Comparison of ENCODE assay signal across 1 cellular context in the genomic region with DNA sequence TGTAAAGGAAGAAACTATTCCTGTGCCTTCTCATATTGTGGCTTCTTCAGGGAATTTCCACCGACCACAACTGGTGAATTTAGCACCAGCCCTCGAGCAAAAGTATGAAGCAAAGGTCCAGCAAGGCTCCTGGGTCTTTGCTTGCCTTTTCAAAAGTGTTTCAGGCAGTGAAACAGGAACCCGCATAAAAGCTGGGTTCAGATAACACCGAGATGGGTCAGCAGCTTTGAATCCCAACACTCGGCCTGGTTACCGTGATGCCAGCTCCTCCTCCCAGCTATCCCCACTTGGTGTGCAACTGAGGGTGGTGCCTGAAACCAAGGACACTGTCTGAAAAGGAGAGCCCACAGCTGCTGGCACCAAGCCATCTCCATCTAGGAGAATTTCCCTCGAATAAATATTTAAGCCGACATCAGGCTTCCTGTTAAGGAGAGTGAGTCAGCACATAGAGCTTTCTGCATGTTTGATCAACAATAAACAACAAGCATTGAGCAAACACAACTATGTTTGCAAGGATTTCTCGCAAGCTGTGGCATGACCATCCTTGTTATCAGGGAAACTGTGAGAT.
TF ChIP-seq lines count a peak whose summit lies in the region.

No MANE protein-coding gene starts in this region.

TF ChIP-seq in A549, 52 proteins besides CTCF, POLR2A, EP300 and RAD21 (continued from another document):
- TF ChIP-seq, protein P1, sequence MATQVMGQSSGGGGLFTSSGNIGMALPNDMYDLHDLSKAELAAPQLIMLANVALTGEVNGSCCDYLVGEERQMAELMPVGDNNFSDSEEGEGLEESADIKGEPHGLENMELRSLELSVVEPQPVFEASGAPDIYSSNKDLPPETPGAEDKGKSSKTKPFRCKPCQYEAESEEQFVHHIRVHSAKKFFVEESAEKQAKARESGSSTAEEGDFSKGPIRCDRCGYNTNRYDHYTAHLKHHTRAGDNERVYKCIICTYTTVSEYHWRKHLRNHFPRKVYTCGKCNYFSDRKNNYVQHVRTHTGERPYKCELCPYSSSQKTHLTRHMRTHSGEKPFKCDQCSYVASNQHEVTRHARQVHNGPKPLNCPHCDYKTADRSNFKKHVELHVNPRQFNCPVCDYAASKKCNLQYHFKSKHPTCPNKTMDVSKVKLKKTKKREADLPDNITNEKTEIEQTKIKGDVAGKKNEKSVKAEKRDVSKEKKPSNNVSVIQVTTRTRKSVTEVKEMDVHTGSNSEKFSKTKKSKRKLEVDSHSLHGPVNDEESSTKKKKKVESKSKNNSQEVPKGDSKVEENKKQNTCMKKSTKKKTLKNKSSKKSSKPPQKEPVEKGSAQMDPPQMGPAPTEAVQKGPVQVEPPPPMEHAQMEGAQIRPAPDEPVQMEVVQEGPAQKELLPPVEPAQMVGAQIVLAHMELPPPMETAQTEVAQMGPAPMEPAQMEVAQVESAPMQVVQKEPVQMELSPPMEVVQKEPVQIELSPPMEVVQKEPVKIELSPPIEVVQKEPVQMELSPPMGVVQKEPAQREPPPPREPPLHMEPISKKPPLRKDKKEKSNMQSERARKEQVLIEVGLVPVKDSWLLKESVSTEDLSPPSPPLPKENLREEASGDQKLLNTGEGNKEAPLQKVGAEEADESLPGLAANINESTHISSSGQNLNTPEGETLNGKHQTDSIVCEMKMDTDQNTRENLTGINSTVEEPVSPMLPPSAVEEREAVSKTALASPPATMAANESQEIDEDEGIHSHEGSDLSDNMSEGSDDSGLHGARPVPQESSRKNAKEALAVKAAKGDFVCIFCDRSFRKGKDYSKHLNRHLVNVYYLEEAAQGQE (IDR thresholded peaks at IDR 0.05), result peak; percentile 59
- TF ChIP-seq KDM1A (IDR thresholded peaks at IDR 0.05; ENCODE audit: low read depth) (no peak), RCOR1 (IDR thresholded peaks at IDR 0.05; ENCODE audit: low read depth, low read length) (0 out of 2 replicates have a peak, but pooled peaks have one; percentile 48), CHD2 (IDR thresholded peaks at IDR 0.05; ENCODE audit: low read length, partially characterized antibody) (peak; percentile 71), FOSL2 (IDR thresholded peaks at IDR 0.05) (peak; percentile 90), FOSL2 (CRISPR knock-in tag; IDR thresholded peaks at IDR 0.05) (peak; percentile 97), NFE2L2 (conservative IDR thresholded peaks at IDR 0.05; ENCODE audit: low read length) (peak; percentile 86), MAFK (IDR thresholded peaks at IDR 0.05; ENCODE audit: partially characterized antibody) (peak; percentile 98), POLR2AphosphoS2 (conservative IDR thresholded peaks at IDR 0.05; ENCODE audit: low read length) (no peak), HES2 (IDR thresholded peaks at IDR 0.05) (0 out of 2 replicates have a peak, but pooled peaks have one; percentile 55), HEYL (CRISPR knock-in tag; IDR thresholded peaks at IDR 0.05) (no peak), JUNB (IDR thresholded peaks at IDR 0.05) (peak; percentile 92), MAZ (IDR thresholded peaks at IDR 0.05; ENCODE audit: borderline replicate concordance, low read depth, low read length) (no peak), CEBPB (IDR thresholded peaks at IDR 0.05) (peak; percentile 66 to 93; a peak in 3 of 4 replicates), GATA3 (IDR thresholded peaks at IDR 0.05; ENCODE audit: borderline replicate concordance) (peak; percentile 98), ZFP36 (IDR thresholded peaks at IDR 0.05; ENCODE audit: borderline replicate concordance, partially characterized antibody) (peak; percentile 17), TP53 (CRISPR knock-in tag; IDR thresholded peaks at IDR 0.05) (no peak), PHF8 (IDR thresholded peaks at IDR 0.05; ENCODE audit: borderline replicate concordance, low read depth) (no peak), JUN (IDR thresholded peaks at IDR 0.05) (peak; percentile 89 to 95), SMC3 (IDR thresholded peaks at IDR 0.05) (peak; percentile 33; the same call in 1 of the 3 replicates)
- TF ChIP-seq, protein P2, sequence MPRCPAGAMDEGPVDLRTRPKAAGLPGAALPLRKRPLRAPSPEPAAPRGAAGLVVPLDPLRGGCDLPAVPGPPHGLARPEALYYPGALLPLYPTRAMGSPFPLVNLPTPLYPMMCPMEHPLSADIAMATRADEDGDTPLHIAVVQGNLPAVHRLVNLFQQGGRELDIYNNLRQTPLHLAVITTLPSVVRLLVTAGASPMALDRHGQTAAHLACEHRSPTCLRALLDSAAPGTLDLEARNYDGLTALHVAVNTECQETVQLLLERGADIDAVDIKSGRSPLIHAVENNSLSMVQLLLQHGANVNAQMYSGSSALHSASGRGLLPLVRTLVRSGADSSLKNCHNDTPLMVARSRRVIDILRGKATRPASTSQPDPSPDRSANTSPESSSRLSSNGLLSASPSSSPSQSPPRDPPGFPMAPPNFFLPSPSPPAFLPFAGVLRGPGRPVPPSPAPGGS (IDR thresholded peaks at IDR 0.05), result peak; percentile 83; the same call in 2 of the 3 replicates
- TF ChIP-seq, protein P3, sequence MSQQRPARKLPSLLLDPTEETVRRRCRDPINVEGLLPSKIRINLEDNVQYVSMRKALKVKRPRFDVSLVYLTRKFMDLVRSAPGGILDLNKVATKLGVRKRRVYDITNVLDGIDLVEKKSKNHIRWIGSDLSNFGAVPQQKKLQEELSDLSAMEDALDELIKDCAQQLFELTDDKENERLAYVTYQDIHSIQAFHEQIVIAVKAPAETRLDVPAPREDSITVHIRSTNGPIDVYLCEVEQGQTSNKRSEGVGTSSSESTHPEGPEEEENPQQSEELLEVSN (IDR thresholded peaks at IDR 0.05; ENCODE audit: borderline replicate concordance, low read depth), result peak; percentile 68; the same call in 1 of the 2 replicates
- TF ChIP-seq, protein P4, sequence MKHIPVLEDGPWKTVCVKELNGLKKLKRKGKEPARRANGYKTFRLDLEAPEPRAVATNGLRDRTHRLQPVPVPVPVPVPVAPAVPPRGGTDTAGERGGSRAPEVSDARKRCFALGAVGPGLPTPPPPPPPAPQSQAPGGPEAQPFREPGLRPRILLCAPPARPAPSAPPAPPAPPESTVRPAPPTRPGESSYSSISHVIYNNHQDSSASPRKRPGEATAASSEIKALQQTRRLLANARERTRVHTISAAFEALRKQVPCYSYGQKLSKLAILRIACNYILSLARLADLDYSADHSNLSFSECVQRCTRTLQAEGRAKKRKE (CRISPR knock-in tag; IDR thresholded peaks at IDR 0.05; ENCODE audit: low read depth), result no peak
